ENCODE assay signal across 1 cellular context in genomic region chr13:98142427-98143156, GRCh38.
A peak's percentile ranks its signal among the peaks of the same experiment; 100 is the strongest.
TF ChIP-seq lines count a peak whose summit lies in the region.

A gene with protein sequence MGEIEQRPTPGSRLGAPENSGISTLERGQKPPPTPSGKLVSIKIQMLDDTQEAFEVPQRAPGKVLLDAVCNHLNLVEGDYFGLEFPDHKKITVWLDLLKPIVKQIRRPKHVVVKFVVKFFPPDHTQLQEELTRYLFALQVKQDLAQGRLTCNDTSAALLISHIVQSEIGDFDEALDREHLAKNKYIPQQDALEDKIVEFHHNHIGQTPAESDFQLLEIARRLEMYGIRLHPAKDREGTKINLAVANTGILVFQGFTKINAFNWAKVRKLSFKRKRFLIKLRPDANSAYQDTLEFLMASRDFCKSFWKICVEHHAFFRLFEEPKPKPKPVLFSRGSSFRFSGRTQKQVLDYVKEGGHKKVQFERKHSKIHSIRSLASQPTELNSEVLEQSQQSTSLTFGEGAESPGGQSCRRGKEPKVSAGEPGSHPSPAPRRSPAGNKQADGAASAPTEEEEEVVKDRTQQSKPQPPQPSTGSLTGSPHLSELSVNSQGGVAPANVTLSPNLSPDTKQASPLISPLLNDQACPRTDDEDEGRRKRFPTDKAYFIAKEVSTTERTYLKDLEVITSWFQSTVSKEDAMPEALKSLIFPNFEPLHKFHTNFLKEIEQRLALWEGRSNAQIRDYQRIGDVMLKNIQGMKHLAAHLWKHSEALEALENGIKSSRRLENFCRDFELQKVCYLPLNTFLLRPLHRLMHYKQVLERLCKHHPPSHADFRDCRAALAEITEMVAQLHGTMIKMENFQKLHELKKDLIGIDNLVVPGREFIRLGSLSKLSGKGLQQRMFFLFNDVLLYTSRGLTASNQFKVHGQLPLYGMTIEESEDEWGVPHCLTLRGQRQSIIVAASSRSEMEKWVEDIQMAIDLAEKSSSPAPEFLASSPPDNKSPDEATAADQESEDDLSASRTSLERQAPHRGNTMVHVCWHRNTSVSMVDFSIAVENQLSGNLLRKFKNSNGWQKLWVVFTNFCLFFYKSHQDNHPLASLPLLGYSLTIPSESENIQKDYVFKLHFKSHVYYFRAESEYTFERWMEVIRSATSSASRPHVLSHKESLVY (plus strand): TSS chr13:98143094. CDS start chr13:98213243, 70,149 bp downstream.

TF ChIP-seq in HepG2, 621 proteins besides CTCF, POLR2A, EP300 and RAD21 (continued from another document):
- TF ChIP-seq USF2 (IDR thresholded peaks at IDR 0.05; ENCODE audit: low read depth, low read length), result no peak
- no peak for TF ChIP-seq USF2 (CRISPR knock-in tag; IDR thresholded peaks at IDR 0.05; ENCODE audit: borderline replicate concordance)
- TF ChIP-seq CSRNP1 (CRISPR knock-in tag; IDR thresholded peaks at IDR 0.05), result no peak; the same call in 1 of the 2 replicates
- peak; percentile 70 for TF ChIP-seq HIVEP1 (CRISPR knock-in tag; IDR thresholded peaks at IDR 0.05)
- TF ChIP-seq ZSCAN12 (CRISPR knock-in tag; IDR thresholded peaks at IDR 0.05), result 0 out of 2 replicates have a peak, but pooled peaks have one; percentile 39
- no peak for TF ChIP-seq ZNF552 (CRISPR knock-in tag; IDR thresholded peaks at IDR 0.05; ENCODE audit: borderline replicate concordance)
- TF ChIP-seq, protein P1, sequence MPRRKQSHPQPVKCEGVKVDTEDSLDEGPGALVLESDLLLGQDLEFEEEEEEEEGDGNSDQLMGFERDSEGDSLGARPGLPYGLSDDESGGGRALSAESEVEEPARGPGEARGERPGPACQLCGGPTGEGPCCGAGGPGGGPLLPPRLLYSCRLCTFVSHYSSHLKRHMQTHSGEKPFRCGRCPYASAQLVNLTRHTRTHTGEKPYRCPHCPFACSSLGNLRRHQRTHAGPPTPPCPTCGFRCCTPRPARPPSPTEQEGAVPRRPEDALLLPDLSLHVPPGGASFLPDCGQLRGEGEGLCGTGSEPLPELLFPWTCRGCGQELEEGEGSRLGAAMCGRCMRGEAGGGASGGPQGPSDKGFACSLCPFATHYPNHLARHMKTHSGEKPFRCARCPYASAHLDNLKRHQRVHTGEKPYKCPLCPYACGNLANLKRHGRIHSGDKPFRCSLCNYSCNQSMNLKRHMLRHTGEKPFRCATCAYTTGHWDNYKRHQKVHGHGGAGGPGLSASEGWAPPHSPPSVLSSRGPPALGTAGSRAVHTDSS (CRISPR knock-in tag; conservative IDR thresholded peaks at IDR 0.05), result no peak
- 0 out of 2 replicates have a peak, but pooled peaks have one; percentile 32 for TF ChIP-seq ATAD3A (CRISPR knock-in tag; IDR thresholded peaks at IDR 0.05)
- TF ChIP-seq ZNF382 (CRISPR knock-in tag; IDR thresholded peaks at IDR 0.05; ENCODE audit: borderline replicate concordance), result no peak
- TF ChIP-seq ZNF496 (CRISPR knock-in tag; IDR thresholded peaks at IDR 0.05; ENCODE audit: insufficient replicate concordance), result no peak
- TF ChIP-seq FOXO4 (CRISPR knock-in tag; conservative IDR thresholded peaks at IDR 0.05), result no peak
- no peak for TF ChIP-seq NR2F1 (CRISPR knock-in tag; IDR thresholded peaks at IDR 0.05)
- peak; percentile 38; the same call in 1 of the 2 replicates for TF ChIP-seq JUN (CRISPR knock-in tag; IDR thresholded peaks at IDR 0.05)
- TF ChIP-seq NFE2L1 (CRISPR knock-in tag; IDR thresholded peaks at IDR 0.05; ENCODE audit: borderline replicate concordance), result no peak
- TF ChIP-seq MYNN (CRISPR knock-in tag; IDR thresholded peaks at IDR 0.05; ENCODE audit: low read depth), result 0 out of 2 replicates have a peak, but pooled peaks have one; percentile 18
- no peak for TF ChIP-seq ZNF260 (CRISPR knock-in tag; IDR thresholded peaks at IDR 0.05; ENCODE audit: borderline replicate concordance, low read depth)
- no peak for TF ChIP-seq TBX3 (IDR thresholded peaks at IDR 0.05; ENCODE audit: borderline replicate concordance)
- TF ChIP-seq, protein P2, sequence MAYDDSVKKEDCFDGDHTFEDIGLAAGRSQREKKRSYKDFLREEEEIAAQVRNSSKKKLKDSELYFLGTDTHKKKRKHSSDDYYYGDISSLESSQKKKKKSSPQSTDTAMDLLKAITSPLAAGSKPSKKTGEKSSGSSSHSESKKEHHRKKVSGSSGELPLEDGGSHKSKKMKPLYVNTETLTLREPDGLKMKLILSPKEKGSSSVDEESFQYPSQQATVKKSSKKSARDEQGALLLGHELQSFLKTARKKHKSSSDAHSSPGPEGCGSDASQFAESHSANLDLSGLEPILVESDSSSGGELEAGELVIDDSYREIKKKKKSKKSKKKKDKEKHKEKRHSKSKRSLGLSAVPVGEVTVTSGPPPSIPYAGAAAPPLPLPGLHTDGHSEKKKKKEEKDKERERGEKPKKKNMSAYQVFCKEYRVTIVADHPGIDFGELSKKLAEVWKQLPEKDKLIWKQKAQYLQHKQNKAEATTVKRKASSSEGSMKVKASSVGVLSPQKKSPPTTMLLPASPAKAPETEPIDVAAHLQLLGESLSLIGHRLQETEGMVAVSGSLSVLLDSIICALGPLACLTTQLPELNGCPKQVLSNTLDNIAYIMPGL (CRISPR knock-in tag; IDR thresholded peaks at IDR 0.05; ENCODE audit: borderline replicate concordance in 1 of 2, low read depth in 1 of 2), result peak; percentile 76 to 81
- no peak for TF ChIP-seq RNF2 (conservative IDR thresholded peaks at IDR 0.05; ENCODE audit: low read depth)
- TF ChIP-seq PCBP1 (IDR thresholded peaks at IDR 0.05; ENCODE audit: borderline replicate concordance, low read depth, low read length), result no peak
- TF ChIP-seq ZNF619 (CRISPR knock-in tag; IDR thresholded peaks at IDR 0.05), result no peak
- TF ChIP-seq MAFF (IDR thresholded peaks at IDR 0.05; ENCODE audit: low read depth, low read length), result no peak
- TF ChIP-seq KDM1A (CRISPR knock-in tag; IDR thresholded peaks at IDR 0.05), result no peak
- TF ChIP-seq, protein P3, sequence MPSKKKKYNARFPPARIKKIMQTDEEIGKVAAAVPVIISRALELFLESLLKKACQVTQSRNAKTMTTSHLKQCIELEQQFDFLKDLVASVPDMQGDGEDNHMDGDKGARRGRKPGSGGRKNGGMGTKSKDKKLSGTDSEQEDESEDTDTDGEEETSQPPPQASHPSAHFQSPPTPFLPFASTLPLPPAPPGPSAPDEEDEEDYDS (CRISPR knock-in tag; IDR thresholded peaks at IDR 0.05), result peak; percentile 70; the same call in 1 of the 2 replicates
- TF ChIP-seq TMF1 (CRISPR knock-in tag; IDR thresholded peaks at IDR 0.05; ENCODE audit: low read depth), result no peak
- TF ChIP-seq ZNF430 (CRISPR knock-in tag; IDR thresholded peaks at IDR 0.05), result peak; percentile 83
- TF ChIP-seq MXD4 (CRISPR knock-in tag; IDR thresholded peaks at IDR 0.05), result no peak; the same call in none of the 2 replicates
- TF ChIP-seq, protein P4, sequence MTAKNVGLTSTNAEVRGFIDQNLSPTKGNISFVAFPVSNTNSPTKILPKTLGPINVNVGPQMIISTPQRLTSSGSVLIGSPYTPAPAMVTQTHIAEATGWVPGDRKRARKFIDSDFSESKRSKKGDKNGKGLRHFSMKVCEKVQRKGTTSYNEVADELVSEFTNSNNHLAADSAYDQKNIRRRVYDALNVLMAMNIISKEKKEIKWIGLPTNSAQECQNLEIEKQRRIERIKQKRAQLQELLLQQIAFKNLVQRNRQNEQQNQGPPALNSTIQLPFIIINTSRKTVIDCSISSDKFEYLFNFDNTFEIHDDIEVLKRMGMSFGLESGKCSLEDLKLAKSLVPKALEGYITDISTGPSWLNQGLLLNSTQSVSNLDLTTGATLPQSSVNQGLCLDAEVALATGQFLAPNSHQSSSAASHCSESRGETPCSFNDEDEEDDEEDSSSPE (CRISPR knock-in tag; IDR thresholded peaks at IDR 0.05), result peak; percentile 79
- TF ChIP-seq ZNF234 (CRISPR knock-in tag; conservative IDR thresholded peaks at IDR 0.05), result no peak
- TF ChIP-seq U2AF1 (optimal IDR thresholded peaks at IDR 0.05; ENCODE audit: low read depth, low read length), result no peak
